In genomic region chr3:28587723-28588122, GRCh38 we compare ENCODE assay signal across 7 cellular contexts.
"Had no signal": no experiment of that assay in that cellular context is flagged by ENCODE, and none has a peak within 500 bp of the region (broad histone marks: within the 10 kb centered on the region; RNA-seq: fewer than 3 reads in every experiment).

No MANE protein-coding gene starts in this region.

- FAIRE-seq: HTR-8/SVneo had no signal

- H3K36me3 Mint-ChIP-seq: IgD-negative memory B cell had no signal

- H3K9ac ChIP-seq: KMS-11 had no signal

- H3K27ac ChIP-seq: HL-60, KMS-11 had no signal

- H3K27me3 Mint-ChIP-seq: IgD-negative memory B cell had no signal

- H3K4me1 Mint-ChIP-seq: IgD-negative memory B cell had no signal

- DNase-seq: Karpas-422, KBM-7, KG1 had no signal

- H3K4me2 ChIP-seq: KMS-11 had no signal

- H3K4me3 Mint-ChIP-seq: IgD-negative memory B cell had no signal

- H3K27ac Mint-ChIP-seq: IgD-negative memory B cell had no signal
